In the genomic region with DNA sequence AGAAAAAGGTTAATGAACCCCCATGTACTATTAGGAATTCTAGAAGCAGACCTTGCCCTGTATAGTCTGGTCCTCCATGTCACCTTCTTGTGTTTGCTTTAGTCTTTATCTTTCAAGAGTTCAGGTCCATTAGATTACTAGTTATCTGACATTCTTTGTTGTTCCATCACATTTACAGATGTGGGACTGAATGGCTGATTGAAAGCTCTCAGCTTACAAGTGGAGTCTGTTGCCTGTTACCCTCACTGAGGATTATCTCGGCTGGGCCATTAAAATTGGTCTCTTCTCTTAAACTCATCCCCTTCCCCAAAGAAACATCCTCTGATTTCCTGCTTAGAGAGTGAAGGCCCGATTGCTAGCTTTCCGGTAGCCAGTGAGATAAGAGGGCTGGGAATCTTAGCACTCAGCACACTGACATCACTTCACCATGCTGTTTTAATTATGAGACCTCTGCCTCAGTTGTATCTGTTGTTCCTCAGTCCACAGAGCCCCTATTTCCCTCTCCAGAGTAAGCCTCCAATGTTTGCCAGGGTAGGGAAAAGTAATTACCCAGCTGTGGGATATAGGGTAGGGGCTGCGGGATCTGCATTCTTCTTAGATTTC, we compare ENCODE assay signal across 13 cellular contexts.
"Had no signal": no experiment of that assay in that cellular context is flagged by ENCODE, and none has a peak within 500 bp of the region (broad histone marks: within the 10 kb centered on the region; RNA-seq: fewer than 3 reads in every experiment).

No MANE protein-coding gene starts in this region.

- H3K27me3 ChIP-seq: gastroesophageal sphincter, ovary, tibial artery, vagina had no signal

- ATAC-seq: activated CD8-positive, alpha-beta T cell treated with anti-CD3 and anti-CD28 coated beads, Interleukin-2, amount 10 ng/mL, durations not matched to agents 7 days and 5 days; activated naive CD8-positive, alpha-beta T cell treated with anti-CD3 and anti-CD28 coated beads, Interleukin-2, amount 50 U/mL, for 24 hours; gastroesophageal sphincter had no signal

- FAIRE-seq: astrocyte had no signal

- H3K9me3 Mint-ChIP-seq: activated naive CD8-positive, alpha-beta T cell treated with anti-CD3 and anti-CD28 coated beads, Interleukin-2, amount 50 U/mL, for 24 hours; neural crest cell had no signal

- H3K27ac ChIP-seq: gastroesophageal sphincter, ovary, tibial artery, vagina had no signal

- H3K9me3 ChIP-seq: gastroesophageal sphincter, ovary, tibial artery had no signal

- H3K27me3 Mint-ChIP-seq: activated naive CD8-positive, alpha-beta T cell treated with anti-CD3 and anti-CD28 coated beads, Interleukin-2, amount 50 U/mL, for 24 hours had no signal

- H3K27ac Mint-ChIP-seq: activated CD8-positive, alpha-beta T cell treated with anti-CD3 and anti-CD28 coated beads, Interleukin-2, amount 10 ng/mL, durations not matched to agents 7 days and 5 days; activated naive CD8-positive, alpha-beta T cell treated with anti-CD3 and anti-CD28 coated beads, Interleukin-2, amount 50 U/mL, for 24 hours had no signal

- H3K4me1 ChIP-seq: gastroesophageal sphincter, tibial artery, vagina had no signal

- DNase-seq: activated CD4-positive, alpha-beta T cell treated with anti-CD3 and anti-CD28 coated beads for 48 hours; activated CD8-positive, alpha-beta T cell treated with anti-CD3 and anti-CD28 coated beads, Interleukin-2, amount 10 ng/mL, durations not matched to agents 7 days and 5 days; activated naive CD4-positive, alpha-beta T cell treated with Interleukin-2 at 50 U/mL for 16 hours; activated naive CD8-positive, alpha-beta T cell treated with anti-CD3 and anti-CD28 coated beads, Interleukin-2, amount 50 U/mL, for 24 hours; kidney glomerular epithelial cell; ovary; stimulated activated CD4-positive, alpha-beta T cell treated with anti-CD3 and anti-CD28 coated beads, Interleukin-15, amount 100 ng/mL, for 24 hours; stimulated activated CD4-positive, alpha-beta T cell treated with anti-CD3 and anti-CD28 coated beads, Interleukin-4, amount 100 ng/mL, for 24 hours; tibial artery had no signal

- H3K4me3 Mint-ChIP-seq: activated CD8-positive, alpha-beta T cell treated with anti-CD3 and anti-CD28 coated beads, Interleukin-2, amount 10 ng/mL, durations not matched to agents 7 days and 5 days; activated naive CD8-positive, alpha-beta T cell treated with anti-CD3 and anti-CD28 coated beads, Interleukin-2, amount 50 U/mL, for 24 hours; neural crest cell had no signal

- H3K36me3 ChIP-seq: ovary had no signal

- H3K4me3 ChIP-seq: gastroesophageal sphincter, ovary, tibial artery, vagina had no signal
